8 cellular contexts compared by ENCODE assay signal in genomic region chr14:68248481-68249255, GRCh38.
DNase-seq lines count a peak whose midpoint lies in the region; ATAC-seq and TF ChIP-seq lines count a peak whose summit lies in the region.

No MANE protein-coding gene starts in this region.

- H3K27ac ChIP-seq in VCaP (peak overlapping the region; percentile 50), foreskin keratinocyte (peak overlapping the region; percentile 78)

- ATAC-seq in foreskin keratinocyte (no peak), omental fat pad (ENCODE audit: low FRiP score) (peak; percentile 69), GM21723 (IDR thresholded peaks at IDR 0.05; ENCODE audit: unreplicated experiment) (no peak)

- TF ChIP-seq CTCF in GM10248 (IDR thresholded peaks at IDR 0.05; ENCODE audit: control extremely low read depth, extremely low read depth, low read depth, missing control alignments) (peak; percentile 44), VCaP (conservative IDR thresholded peaks at IDR 0.05) (peak; percentile 78), foreskin keratinocyte (conservative IDR thresholded peaks at IDR 0.05) (peak; percentile 78), omental fat pad (IDR thresholded peaks at IDR 0.05) (peak in 1 of 3 donors; percentile 33)

- POLR2A ChIA-PET in GM10248 (lab: Yijun Ruan, JAX) = interaction anchor here (1.1 kb wide), 1 partner anchor 541 kb away, joined by 3 read pairs; no protein-coding TSS in a partner anchor

- CTCF ChIA-PET in GM10248 (lab: Yijun Ruan, JAX) = interaction anchor here (0.6 to 15.7 kb wide), 45 partner anchors 10 to 614 kb away, joined by 3 to 176 read pairs (median 4); no protein-coding TSS in a partner anchor

- H3K4me1 ChIP-seq in foreskin keratinocyte = peaks cover 56% of the 10 kb centered on the region

- DNase-seq in AG08395 (ENCODE audit: low spot score) (peak; percentile 55), GM10248 (ENCODE audit: extremely low spot score) (peak; percentile 47), NCI-H146 (lab: John Stamatoyannopoulos, UW) (peak; percentile 30), foreskin keratinocyte (peak in 1 of 2 donors; percentile 61), omental fat pad (ENCODE audit: low spot score) (no peak), SKM-1 (lab: John Stamatoyannopoulos, UW; ENCODE audit: unreplicated experiment) (no peak)

- H3K27me3 ChIP-seq in foreskin keratinocyte = no peaks in the 10 kb centered on the region

Comparison
In these comparisons a context has a peak if more than half of its experiments do, and no peak if none do; other contexts are left out.
1. DNase-seq: peak in AG08395 (single experiment), GM10248 (single experiment) and NCI-H146 (single experiment); none in omental fat pad (single experiment) and SKM-1 (single experiment).